16 cellular contexts compared by ENCODE assay signal in genomic region chr12:29582677-29583076, GRCh38.
DNase-seq lines count a peak whose midpoint lies in the region; ATAC-seq, FAIRE-seq and TF ChIP-seq lines count a peak whose summit lies in the region.
"Had no signal": no experiment of that assay in that cellular context is flagged by ENCODE, and none has a peak within 500 bp of the region (broad histone marks: within the 10 kb centered on the region; RNA-seq: fewer than 3 reads in every experiment).

No MANE protein-coding gene starts in this region.

- no peak for TF ChIP-seq CTCF in astrocyte (IDR thresholded peaks at IDR 0.05; ENCODE audit: insufficient read depth, low read depth, low read length)

- no peaks in the 10 kb centered on the region for H4K20me1 ChIP-seq in astrocyte (ENCODE audit: insufficient read depth, low read length)

- DNase-seq in astrocyte (ENCODE audit: low read depth): no peak
- DNase-seq in iris pigment epithelial cell (ENCODE audit: low read depth): peak; percentile 8
- DNase-seq in sciatic nerve (ENCODE audit: low spot score): no peak
- DNase-seq in GF-D8 (lab: John Stamatoyannopoulos, UW): no peak
- no peak for DNase-seq in GDM1 (lab: John Stamatoyannopoulos, UW)
- DNase-seq in activated CD8-positive, alpha-beta memory T cell treated with anti-CD3 and anti-CD28 coated beads, Interleukin-2, amount 50 U/mL, for 4 hours: no peak
- DNase-seq in OCI-M1 (lab: John Stamatoyannopoulos, UW): no peak
- DNase-seq: activated CD4-positive, alpha-beta memory T cell treated with anti-CD3 and anti-CD28 coated beads, Interleukin-2, amount 10 ng/mL, durations not matched to agents 7 days and 5 days; EL; H7; naive B cell; NCI-H1694; retina had no signal

- peaks cover 48% of the 10 kb centered on the region for H3K4me1 ChIP-seq in ACC112 (ENCODE audit: control insufficient read depth, insufficient read depth, low read length, unreplicated experiment)
- H3K4me1 ChIP-seq in astrocyte (ENCODE audit: insufficient read depth, low read length): peaks cover 18% of the 10 kb centered on the region

- no peaks in the 10 kb centered on the region for H3K9me3 Mint-ChIP-seq in astrocyte (ENCODE audit: unreplicated experiment)
- H3K9me3 Mint-ChIP-seq: activated CD4-positive, alpha-beta memory T cell treated with anti-CD3 and anti-CD28 coated beads, Interleukin-2, amount 10 ng/mL, durations not matched to agents 7 days and 5 days had no signal

- no peak overlapping the region for H3K27ac Mint-ChIP-seq in astrocyte (ENCODE audit: unreplicated experiment)
- H3K27ac Mint-ChIP-seq: activated CD4-positive, alpha-beta memory T cell treated with anti-CD3 and anti-CD28 coated beads, Interleukin-2, amount 10 ng/mL, durations not matched to agents 7 days and 5 days had no signal

- no peaks in the 10 kb centered on the region for H3K79me2 ChIP-seq in ACC112 (ENCODE audit: control insufficient read depth, insufficient read depth, low read length, unreplicated experiment)
- H3K79me2 ChIP-seq in astrocyte (ENCODE audit: insufficient read depth, low read length): no peaks in the 10 kb centered on the region

- H3K27me3 Mint-ChIP-seq in astrocyte (ENCODE audit: low read depth, unreplicated experiment): no peaks in the 10 kb centered on the region
- H3K27me3 Mint-ChIP-seq: activated CD4-positive, alpha-beta memory T cell treated with anti-CD3 and anti-CD28 coated beads, Interleukin-2, amount 10 ng/mL, durations not matched to agents 7 days and 5 days; naive B cell had no signal

- H3K4me3 ChIP-seq in ACC112 (ENCODE audit: low read depth, low read length) (peak overlapping the region; percentile 22; the same call in 1 of the 2 replicates), astrocyte (ENCODE audit: insufficient read depth, low read depth, low read length) (no peak overlapping the region)
- H3K4me3 ChIP-seq: SK-N-MC had no signal

- H3K4me1 Mint-ChIP-seq in astrocyte (ENCODE audit: low read depth, unreplicated experiment): peaks cover 15% of the 10 kb centered on the region
- H3K4me1 Mint-ChIP-seq: activated CD4-positive, alpha-beta memory T cell treated with anti-CD3 and anti-CD28 coated beads, Interleukin-2, amount 10 ng/mL, durations not matched to agents 7 days and 5 days; naive B cell had no signal

- H2AFZ ChIP-seq in ACC112 (ENCODE audit: low read length, unreplicated experiment) (no peak overlapping the region), astrocyte (ENCODE audit: low read depth, low read length) (no peak overlapping the region)

- no peak overlapping the region for H3K9ac ChIP-seq in astrocyte (ENCODE audit: low read length)

- intact Hi-C loops in sciatic nerve (cut with DNase I): no loop called here

- no peak for FAIRE-seq in astrocyte (lab: Jason Lieb, UNC)
- FAIRE-seq: TTC549 had no signal

- peak overlapping the region; percentile 78 for H3K4me2 ChIP-seq in astrocyte (ENCODE audit: low read length)

- no peaks in the 10 kb centered on the region for H3K9me3 ChIP-seq in astrocyte (ENCODE audit: insufficient read depth, low read depth, low read length)

- peak; percentile 35 for ATAC-seq in sciatic nerve

- no peaks in the 10 kb centered on the region for H3K27me3 ChIP-seq in ACC112 (ENCODE audit: insufficient read depth, low read length)
- no peaks in the 10 kb centered on the region for H3K27me3 ChIP-seq in astrocyte (ENCODE audit: insufficient read depth, low read length)

- no peak overlapping the region for H3K4me3 Mint-ChIP-seq in astrocyte (ENCODE audit: unreplicated experiment)
- H3K4me3 Mint-ChIP-seq: activated CD4-positive, alpha-beta memory T cell treated with anti-CD3 and anti-CD28 coated beads, Interleukin-2, amount 10 ng/mL, durations not matched to agents 7 days and 5 days; naive B cell had no signal

- no peaks in the 10 kb centered on the region for H3K36me3 Mint-ChIP-seq in astrocyte (ENCODE audit: low read depth, unreplicated experiment)
- H3K36me3 Mint-ChIP-seq: naive B cell had no signal

- H3K36me3 ChIP-seq in ACC112 (ENCODE audit: insufficient read depth, low read length) (peaks cover 8% of the 10 kb centered on the region), astrocyte (ENCODE audit: insufficient read depth, low read length) (no peaks in the 10 kb centered on the region)

- H3K27ac ChIP-seq in ACC112 (ENCODE audit: low read depth, low read length) (peak overlapping the region; percentile 91), astrocyte (ENCODE audit: low read depth, low read length) (no peak overlapping the region)
- H3K27ac ChIP-seq: SK-N-MC had no signal
